Comparison of ENCODE assay signal across 8 cellular contexts in the genomic region with DNA sequence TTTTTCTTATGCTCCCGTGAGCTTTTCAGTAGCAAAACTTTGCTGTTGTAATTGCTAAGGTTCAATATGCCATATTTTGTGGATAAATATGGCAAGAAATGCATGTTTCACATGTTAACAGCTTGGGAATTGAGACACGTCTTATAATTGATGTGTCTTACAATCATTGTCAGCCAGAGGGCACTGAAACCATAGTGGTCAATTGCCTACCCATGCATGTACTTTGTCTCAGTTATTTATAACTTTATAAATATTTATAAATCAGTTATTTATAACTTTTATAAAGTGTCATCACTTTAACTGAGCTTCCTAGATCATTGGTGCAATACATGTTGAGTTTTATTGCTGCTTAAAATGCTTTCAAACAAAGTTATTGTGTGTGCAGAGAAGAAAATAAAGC.
A peak's percentile ranks its signal among the peaks of the same experiment; 100 is the strongest.
DNase-seq lines count a peak whose midpoint lies in the region; ATAC-seq and FAIRE-seq lines count a peak whose summit lies in the region.

No MANE protein-coding gene starts in this region.

- FAIRE-seq in endometrium (lab: Jason Lieb, UNC): peak; percentile 64

- H3K4me1 ChIP-seq in NT2/D1 (ENCODE audit: insufficient read depth, insufficient read length): no peaks in the 10 kb centered on the region

- no peak overlapping the region for H3K9ac ChIP-seq in NT2/D1 (ENCODE audit: insufficient read length, low read depth)

- H3K4me3 ChIP-seq in NT2/D1 (ENCODE audit: insufficient read length, low read depth): no peak overlapping the region

- no peaks in the 10 kb centered on the region for H3K27me3 ChIP-seq in NT2/D1 (ENCODE audit: insufficient read depth, insufficient read length)

- no peaks in the 10 kb centered on the region for H3K36me3 ChIP-seq in NT2/D1 (ENCODE audit: insufficient read depth, insufficient read length, low read length)

- DNase-seq in Ammon's horn (ENCODE audit: low spot score): peak; percentile 56
- DNase-seq in GM04504 (ENCODE audit: low read depth): peak; percentile 8
- peak; percentile 8 for DNase-seq in NT2/D1 (ENCODE audit: low read depth, low spot score)
- DNase-seq in non-pigmented ciliary epithelial cell (ENCODE audit: low read depth): peak; percentile 14

- H3K9me3 ChIP-seq in NT2/D1 (ENCODE audit: insufficient read depth, low read length): peaks cover 5% of the 10 kb centered on the region; the same call in 1 of the 2 replicates

- ATAC-seq in HG03520 (IDR thresholded peaks at IDR 0.05; ENCODE audit: unreplicated experiment) (no peak), GM19035 (IDR thresholded peaks at IDR 0.05; ENCODE audit: unreplicated experiment) (no peak), HG03280 (IDR thresholded peaks at IDR 0.05; ENCODE audit: unreplicated experiment) (no peak)
